Comparison of ENCODE assay signal across 9 cellular contexts in the genomic region with DNA sequence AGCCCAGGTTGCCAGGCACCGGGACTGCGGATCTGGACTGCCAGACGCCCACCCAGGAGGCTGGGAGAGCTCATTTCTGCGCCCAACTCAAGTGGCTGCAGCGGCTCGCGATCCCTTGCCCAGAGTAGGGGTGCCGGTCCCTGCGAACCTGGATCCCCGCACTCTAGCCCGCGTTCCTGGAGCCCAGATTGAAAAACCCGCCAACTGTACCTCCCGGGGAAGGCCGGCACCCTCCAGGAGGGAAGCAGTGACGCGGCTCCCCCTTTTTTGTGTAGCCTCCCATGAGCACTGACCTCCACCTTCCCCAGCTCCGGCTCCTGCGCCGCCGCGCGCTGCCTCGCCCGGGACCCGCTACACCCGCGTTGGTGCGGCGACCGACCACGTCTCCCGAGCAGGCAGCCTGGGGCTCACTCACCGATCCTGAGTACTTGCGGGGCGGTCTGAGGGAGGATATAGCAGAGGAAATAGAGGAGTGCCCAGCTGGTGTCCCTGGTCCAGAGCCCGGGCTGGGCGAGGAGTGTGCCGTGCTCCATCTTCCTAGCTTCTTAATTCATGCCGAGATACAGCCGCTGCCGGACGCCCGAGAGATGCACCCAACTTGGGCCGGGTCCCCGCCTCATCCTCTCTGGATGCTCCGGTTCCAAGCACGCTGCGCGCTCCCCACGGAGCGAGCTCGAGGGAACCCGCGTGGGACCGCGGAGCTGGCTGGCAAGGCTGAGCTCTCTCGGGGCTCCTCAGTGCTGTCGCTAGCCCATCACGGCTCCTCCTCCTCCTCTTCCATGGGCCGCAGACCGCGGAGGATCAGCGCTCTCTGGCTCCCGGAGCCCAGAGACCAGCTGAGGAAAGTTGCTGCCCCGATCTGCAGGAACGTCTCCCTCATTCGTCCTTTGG. TPM values are rescaled to one million over a fixed set of nuclear protein-coding genes. Genes with fewer than 3 reads are reported as not detected.
DNase-seq lines count a peak whose midpoint lies in the region; ATAC-seq and TF ChIP-seq lines count a peak whose summit lies in the region.
"Had no signal": no experiment of that assay in that cellular context is flagged by ENCODE, and none has a peak within 500 bp of the region (broad histone marks: within the 10 kb centered on the region; RNA-seq: fewer than 3 reads in every experiment).

No MANE protein-coding gene starts in this region.

- H3K4me3 ChIP-seq in fibroblast of pulmonary artery (replicated peaks; ENCODE audit: low read depth, low read length) (peak overlapping the region; percentile 2), neuron (ENCODE audit: low read length) (peak overlapping the region; percentile 65)

- H3K27me3 ChIP-seq in neuron (ENCODE audit: insufficient read depth, low read length), result peaks cover 20% of the 10 kb centered on the region

- peaks cover 38 to 53% (median 40%) of the 10 kb centered on the region in 3 donors for H3K27me3 Mint-ChIP-seq in CD14-positive monocyte (ENCODE audit: low read depth in 3 of 3)

- ATAC-seq in GM19452 (IDR thresholded peaks at IDR 0.05; ENCODE audit: unreplicated experiment) (no peak), HG03378 (IDR thresholded peaks at IDR 0.05; ENCODE audit: unreplicated experiment) (no peak)

- H3K9me3 Mint-ChIP-seq in CD14-positive monocyte, result peaks cover 0 to 19% (median 15%) of the 10 kb centered on the region in 7 donors

- H3K9me3 ChIP-seq in neuron (ENCODE audit: low read length), result no peaks in the 10 kb centered on the region
- H3K9me3 ChIP-seq: neutrophil had no signal

- no peaks in the 10 kb centered on the region for H3K36me3 Mint-ChIP-seq in CD14-positive monocyte

- TF ChIP-seq CTCF in CD14-positive monocyte (IDR thresholded peaks at IDR 0.05) (no peak), fibroblast of pulmonary artery (IDR thresholded peaks at IDR 0.05; ENCODE audit: low read length, missing control alignments) (no peak)

- H3K27ac Mint-ChIP-seq in CD14-positive monocyte, result peak overlapping the region in 1 of 7 donors; percentile 21

- intact Hi-C loops in CD14-positive monocyte (cut with micrococcal nuclease), result no loop called here

- no peaks in the 10 kb centered on the region for H3K36me3 ChIP-seq in neuron (ENCODE audit: insufficient read depth, low read length)
- H3K36me3 ChIP-seq: neutrophil had no signal

- peaks cover 2% of the 10 kb centered on the region for H3K4me1 Mint-ChIP-seq in CD14-positive monocyte

- DNase-seq in CD14-positive monocyte (ENCODE audit: low spot score) (no peak), NCI-H69 (lab: John Stamatoyannopoulos, UW) (peak; percentile 41), fibroblast of pulmonary artery (ENCODE audit: low read depth) (no peak), dedifferentiated amniotic fluid mesenchymal stem cell (ENCODE audit: extremely low spot score) (no peak), NCI-H774 (lab: John Stamatoyannopoulos, UW) (no peak)

- H3K4me3 Mint-ChIP-seq in CD14-positive monocyte, result peak overlapping the region; percentile 46 to 89

- H3K4me1 ChIP-seq in neuron (ENCODE audit: insufficient read depth, low read length), result peaks cover 11% of the 10 kb centered on the region

- H2AFZ ChIP-seq in neuron (ENCODE audit: low read depth, low read length), result peak overlapping the region; percentile 74

RNA-seq across cellular contexts. Expression of a gene that starts 0.6 kb away (rescaled TPM):
- polyA plus RNA-seq in CD14-positive monocyte, result not detected
